12 cellular contexts compared by ENCODE assay signal in the genomic region with DNA sequence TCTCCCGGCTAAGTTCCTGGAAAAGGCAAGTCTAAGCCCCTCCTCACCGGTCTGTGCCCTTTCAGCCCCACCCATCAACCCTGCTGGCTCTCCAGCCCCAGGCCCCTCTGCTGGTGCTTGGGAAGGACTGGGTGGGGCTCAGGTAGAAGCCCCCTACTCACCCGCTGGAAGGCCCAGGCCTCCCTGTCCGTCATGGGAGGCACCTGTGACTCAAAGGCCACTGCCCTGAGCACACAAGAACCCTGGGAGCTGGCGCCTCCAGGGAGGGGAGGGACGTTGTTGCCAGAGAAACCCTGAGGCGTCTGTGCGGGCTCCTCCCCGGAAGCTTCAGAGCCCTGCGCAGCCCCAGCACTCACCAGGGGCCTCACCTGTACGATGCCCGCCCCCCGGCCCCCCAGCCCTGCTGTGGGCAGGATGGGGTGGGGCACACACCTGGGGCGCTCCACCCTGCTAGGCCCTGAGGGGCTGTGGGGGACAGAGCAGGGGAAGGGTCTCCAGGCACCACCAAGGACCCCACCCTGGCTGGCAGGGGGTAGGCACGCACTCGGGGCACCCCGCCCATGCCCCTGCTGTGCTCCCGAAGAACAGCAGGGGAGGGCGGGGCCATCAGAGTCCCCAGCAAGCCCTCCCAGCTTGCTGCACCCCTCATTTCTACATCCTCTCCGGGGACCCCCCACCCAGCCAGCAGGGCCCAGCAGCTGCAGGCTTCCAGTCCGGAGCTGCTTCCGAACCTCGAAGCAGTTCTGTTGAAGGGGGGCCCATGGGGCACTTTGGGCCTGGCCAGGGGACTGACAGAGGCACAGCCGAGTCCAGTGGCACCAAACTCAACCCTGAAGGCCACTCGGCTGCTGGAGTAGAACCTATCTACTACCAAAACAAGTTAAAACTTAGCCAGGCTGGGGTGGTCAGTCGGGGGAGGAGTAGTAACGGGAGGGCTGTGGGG. TPM values are rescaled to one million over a fixed set of nuclear protein-coding genes. Genes with fewer than 3 reads are reported as not detected.
DNase-seq lines count a peak whose midpoint lies in the region; ATAC-seq and TF ChIP-seq lines count a peak whose summit lies in the region.
"Had no signal": no experiment of that assay in that cellular context is flagged by ENCODE, and none has a peak within 500 bp of the region (broad histone marks: within the 10 kb centered on the region; RNA-seq: fewer than 3 reads in every experiment).

No MANE protein-coding gene starts in this region.

- H3K27ac ChIP-seq in right cardiac atrium (ENCODE audit: low read length) (no peak overlapping the region), right atrium auricular region (no peak overlapping the region), tibial nerve (no peak overlapping the region)
- H3K27ac ChIP-seq: heart right ventricle had no signal

- TF ChIP-seq CTCF in right atrium auricular region (IDR thresholded peaks at IDR 0.05) (no peak), tibial nerve (IDR thresholded peaks at IDR 0.05) (no peak), MCF 10A (IDR thresholded peaks at IDR 0.05; ENCODE audit: unreplicated experiment) (no peak)

- no peaks in the 10 kb centered on the region for H3K27me3 ChIP-seq in right cardiac atrium (ENCODE audit: control insufficient read depth, insufficient read depth)
- no peaks in the 10 kb centered on the region for H3K27me3 ChIP-seq in right atrium auricular region
- H3K27me3 ChIP-seq in tibial nerve = peaks cover 0 to 45% of the 10 kb centered on the region in 2 donors
- H3K27me3 ChIP-seq: BE2C had no signal

- CTCF ChIA-PET in activated CD8-positive, alpha-beta T cell treated with anti-CD3 and anti-CD28 coated beads, Interleukin-2, amount 10 ng/mL, durations not matched to agents 7 days and 5 days (lab: Charles Lee) = interaction anchor here (1.6 to 2.1 kb wide), 2 partner anchors 52 to 89 kb away, joined by 6 to 8 read pairs; partner anchors contain the start of gene DNLZ
- CTCF ChIA-PET in MCF 10A (lab: Yijun Ruan, JAX) = interaction anchor here (0.5 to 0.8 kb wide), 4 partner anchors 11 to 29 kb away, joined by 3 to 4 read pairs (median 3); no protein-coding TSS in a partner anchor

- ATAC-seq in right cardiac atrium = peak; percentile 10 to 11
- ATAC-seq in activated CD8-positive, alpha-beta T cell treated with anti-CD3 and anti-CD28 coated beads, Interleukin-2, amount 10 ng/mL, durations not matched to agents 7 days and 5 days = peak; percentile 35
- ATAC-seq in effector memory CD8-positive, alpha-beta T cell (replicated peaks) = no peak
- ATAC-seq: natural killer cell treated with Interleukin-12 subunit alpha and Interleukin-12 subunit beta and Interleukin-15 and Interleukin-18, amount 100 ng/mL, for 72 hours had no signal

- no peak for TF ChIP-seq POLR2A in tibial nerve (IDR thresholded peaks at IDR 0.05)

- BruUV-seq in MCF 10A (replicated peaks; lab: Mats Ljungman, UMichigan) = no TSS peak

- intact Hi-C loops in right cardiac atrium (cut with DNase I) = loop anchor here in 2 of 4 donors (5.0 kb wide), 1 partner anchor 91 kb away; the partner anchor contains the start of gene SNAPC4 (in 2 of the 2)
- intact Hi-C loops in MCF 10A (cut with micrococcal nuclease) = no loop called here

- H3K27me3 Mint-ChIP-seq in activated CD8-positive, alpha-beta T cell treated with anti-CD3 and anti-CD28 coated beads, Interleukin-2, amount 10 ng/mL, durations not matched to agents 7 days and 5 days (ENCODE audit: low read depth) = no peaks in the 10 kb centered on the region
- no peaks in the 10 kb centered on the region for H3K27me3 Mint-ChIP-seq in effector memory CD8-positive, alpha-beta T cell
- no peaks in the 10 kb centered on the region for H3K27me3 Mint-ChIP-seq in MCF 10A (ENCODE audit: insufficient read depth, unreplicated experiment)
- H3K27me3 Mint-ChIP-seq: central memory CD8-positive, alpha-beta T cell; natural killer cell treated with Interleukin-12 subunit alpha and Interleukin-12 subunit beta and Interleukin-15 and Interleukin-18, amount 100 ng/mL, for 72 hours had no signal

- H3K4me3 ChIP-seq in right cardiac atrium (ENCODE audit: low read length) = no peak overlapping the region
- H3K4me3 ChIP-seq in right atrium auricular region = no peak overlapping the region
- no peak overlapping the region for H3K4me3 ChIP-seq in tibial nerve
- H3K4me3 ChIP-seq: heart right ventricle had no signal

- TF ChIP-seq EP300 in tibial nerve (IDR thresholded peaks at IDR 0.05) = no peak

- H3K27ac Mint-ChIP-seq in activated CD8-positive, alpha-beta T cell treated with anti-CD3 and anti-CD28 coated beads, Interleukin-2, amount 10 ng/mL, durations not matched to agents 7 days and 5 days = no peak overlapping the region
- H3K27ac Mint-ChIP-seq in effector memory CD8-positive, alpha-beta T cell = no peak overlapping the region
- H3K27ac Mint-ChIP-seq in MCF 10A (ENCODE audit: low read depth, unreplicated experiment) = no peak overlapping the region
- H3K27ac Mint-ChIP-seq: natural killer cell treated with Interleukin-12 subunit alpha and Interleukin-12 subunit beta and Interleukin-15 and Interleukin-18, amount 100 ng/mL, for 72 hours had no signal

- DNase-seq in right cardiac atrium (peak; percentile 7 to 46 (median 33)), right atrium auricular region (ENCODE audit: low spot score) (no peak), NCI-H2196 (lab: John Stamatoyannopoulos, UW; ENCODE audit: unreplicated experiment) (peak; percentile 64), tibial nerve (ENCODE audit: low spot score in 2 of 2) (no peak), MCF 10A (ENCODE audit: unreplicated experiment) (no peak), GM03348 (ENCODE audit: low spot score) (no peak)
- DNase-seq in activated CD8-positive, alpha-beta T cell treated with anti-CD3 and anti-CD28 coated beads, Interleukin-2, amount 10 ng/mL, durations not matched to agents 7 days and 5 days = peak; percentile 38
- no peak for DNase-seq in effector memory CD8-positive, alpha-beta T cell

- H3K4me1 ChIP-seq in right cardiac atrium (ENCODE audit: control insufficient read depth, insufficient read depth, low read length) = no peaks in the 10 kb centered on the region
- no peaks in the 10 kb centered on the region for H3K4me1 ChIP-seq in right atrium auricular region
- no peaks in the 10 kb centered on the region for H3K4me1 ChIP-seq in tibial nerve
- H3K4me1 ChIP-seq: heart right ventricle had no signal

- peaks cover 19% of the 10 kb centered on the region for H3K9me3 Mint-ChIP-seq in activated CD8-positive, alpha-beta T cell treated with anti-CD3 and anti-CD28 coated beads, Interleukin-2, amount 10 ng/mL, durations not matched to agents 7 days and 5 days (ENCODE audit: insufficient read depth)
- H3K9me3 Mint-ChIP-seq in effector memory CD8-positive, alpha-beta T cell = peaks cover 17 to 22% of the 10 kb centered on the region in 2 donors
- H3K9me3 Mint-ChIP-seq in MCF 10A (ENCODE audit: unreplicated experiment) = peaks cover 21% of the 10 kb centered on the region

- H3K4me1 Mint-ChIP-seq in activated CD8-positive, alpha-beta T cell treated with anti-CD3 and anti-CD28 coated beads, Interleukin-2, amount 10 ng/mL, durations not matched to agents 7 days and 5 days (ENCODE audit: low read depth) = peaks cover 6% of the 10 kb centered on the region
- peaks cover 14 to 16% of the 10 kb centered on the region in 2 donors for H3K4me1 Mint-ChIP-seq in effector memory CD8-positive, alpha-beta T cell (ENCODE audit: low read depth in 2 of 2)
- no peaks in the 10 kb centered on the region for H3K4me1 Mint-ChIP-seq in MCF 10A (ENCODE audit: insufficient read depth, unreplicated experiment)

- H3K36me3 ChIP-seq in right atrium auricular region = no peaks in the 10 kb centered on the region
- no peaks in the 10 kb centered on the region for H3K36me3 ChIP-seq in tibial nerve
- H3K36me3 ChIP-seq: BE2C, heart right ventricle had no signal

- H3K4me3 Mint-ChIP-seq in activated CD8-positive, alpha-beta T cell treated with anti-CD3 and anti-CD28 coated beads, Interleukin-2, amount 10 ng/mL, durations not matched to agents 7 days and 5 days = no peak overlapping the region
- no peak overlapping the region for H3K4me3 Mint-ChIP-seq in effector memory CD8-positive, alpha-beta T cell
- H3K4me3 Mint-ChIP-seq in MCF 10A (ENCODE audit: unreplicated experiment) = no peak overlapping the region
- H3K4me3 Mint-ChIP-seq: central memory CD8-positive, alpha-beta T cell; natural killer cell treated with Interleukin-12 subunit alpha and Interleukin-12 subunit beta and Interleukin-15 and Interleukin-18, amount 100 ng/mL, for 72 hours had no signal

- H3K36me3 Mint-ChIP-seq in activated CD8-positive, alpha-beta T cell treated with anti-CD3 and anti-CD28 coated beads, Interleukin-2, amount 10 ng/mL, durations not matched to agents 7 days and 5 days (ENCODE audit: low read depth) = peaks cover 11% of the 10 kb centered on the region
- H3K36me3 Mint-ChIP-seq in effector memory CD8-positive, alpha-beta T cell (ENCODE audit: insufficient read depth) = peaks cover 16% of the 10 kb centered on the region
- H3K36me3 Mint-ChIP-seq in MCF 10A (ENCODE audit: insufficient read depth, unreplicated experiment) = no peaks in the 10 kb centered on the region

- H3K9me3 ChIP-seq in right cardiac atrium (ENCODE audit: control insufficient read depth, low read length) (no peaks in the 10 kb centered on the region), right atrium auricular region (no peaks in the 10 kb centered on the region), tibial nerve (peaks cover 0 to 10% (median 0%) of the 10 kb centered on the region in 4 donors)

- WGBS in right cardiac atrium = 63% methylated on average over 27 of the region's 27 CpGs
- WGBS in tibial nerve, 2 donors = 55 to 57% methylated on average over 24 of the region's 27 CpGs

- POLR2A ChIA-PET in activated CD8-positive, alpha-beta T cell treated with anti-CD3 and anti-CD28 coated beads, Interleukin-2, amount 10 ng/mL, durations not matched to agents 7 days and 5 days (lab: Charles Lee) = no interaction called here
- POLR2A ChIA-PET in MCF 10A (lab: Yijun Ruan, JAX) = no interaction called here

RNA-seq across cellular contexts. Expression of gene CCDC187, which starts 7.8 kb away (rescaled TPM):
- total RNA-seq in right cardiac atrium = not detected
- polyA plus RNA-seq in right cardiac atrium = not detected
- not detected for total RNA-seq in right atrium auricular region
- total RNA-seq in activated CD8-positive, alpha-beta T cell treated with anti-CD3 and anti-CD28 coated beads, Interleukin-2, amount 10 ng/mL, durations not matched to agents 7 days and 5 days = not detected
- under 1 TPM in 1 of 4 donors, not detected in 3; 0.20 TPM for total RNA-seq in tibial nerve
- not detected in 2 replicates for total RNA-seq in MCF 10A (2022)
- total RNA-seq: natural killer cell treated with Interleukin-12 subunit alpha and Interleukin-12 subunit beta and Interleukin-15 and Interleukin-18, amount 100 ng/mL, for 72 hours had no signal

RNA-seq across cellular contexts. Expression of gene GPSM1, which starts 15.6 kb away (rescaled TPM):
- total RNA-seq in right cardiac atrium (10 to 100 TPM; 46.3 to 90.6 (median 71.6) TPM), right atrium auricular region (10 to 100 TPM; 39.4 to 44.5 TPM), tibial nerve (10 to 100 TPM; 28.8 to 95.1 (median 38.1) TPM), MCF 10A (2022) (15.5 and 16.4 TPM in 2 replicates)
- polyA plus RNA-seq in right cardiac atrium = 73.3 TPM
- 1 to 10 TPM; 1.8 to 2.3 TPM for total RNA-seq in activated CD8-positive, alpha-beta T cell treated with anti-CD3 and anti-CD28 coated beads, Interleukin-2, amount 10 ng/mL, durations not matched to agents 7 days and 5 days

RNA-seq across cellular contexts. Expression of gene DNLZ, which starts 51.8 kb away (rescaled TPM):
- total RNA-seq in right cardiac atrium (10 to 100 TPM; 15.2 to 24.9 (median 22.2) TPM), right atrium auricular region (10 to 100 TPM; 15.4 to 36.6 TPM), tibial nerve (10 to 100 TPM; 49.4 to 79.5 (median 70.8) TPM), MCF 10A (2022) (24.5 and 30.5 TPM in 2 replicates)
- polyA plus RNA-seq in right cardiac atrium = 17.1 TPM
- 10 to 100 TPM; 20.4 to 21.6 TPM for total RNA-seq in activated CD8-positive, alpha-beta T cell treated with anti-CD3 and anti-CD28 coated beads, Interleukin-2, amount 10 ng/mL, durations not matched to agents 7 days and 5 days

Comparison
In these comparisons a context has a peak if more than half of its experiments do, and no peak if none do; other contexts are left out.
1. DNase-seq: peak in right cardiac atrium (3 of 3), NCI-H2196 (single experiment) and activated CD8-positive, alpha-beta T cell treated with anti-CD3 and anti-CD28 coated beads, Interleukin-2, amount 10 ng/mL, durations not matched to agents 7 days and 5 days (single experiment); none in right atrium auricular region (single experiment), tibial nerve (0 of 2), effector memory CD8-positive, alpha-beta T cell (0 of 3), MCF 10A (single experiment) and GM03348 (single experiment).